ENCODE assay signal across 8 cellular contexts in genomic region chr13:96822900-96823299, GRCh38.
DNase-seq lines count a peak whose midpoint lies in the region; ATAC-seq, FAIRE-seq and TF ChIP-seq lines count a peak whose summit lies in the region.

No MANE protein-coding gene starts in this region.

- no peak overlapping the region for H3K27ac ChIP-seq in brain microvascular endothelial cell

- ATAC-seq in HG03135 (IDR thresholded peaks at IDR 0.05; ENCODE audit: unreplicated experiment) (no peak), GM18517 (IDR thresholded peaks at IDR 0.05; ENCODE audit: unreplicated experiment) (no peak), GM21576 (IDR thresholded peaks at IDR 0.05; ENCODE audit: unreplicated experiment) (no peak)

- no peak overlapping the region for H3K4me3 Mint-ChIP-seq in neural crest cell

- DNase-seq in GM13977 (ENCODE audit: low spot score) (no peak), brain microvascular endothelial cell (no peak), neural crest cell (ENCODE audit: low read depth, low spot score) (no peak), RCC 7860 (ENCODE audit: low spot score) (no peak)

- no peak for FAIRE-seq in RCC 7860 (lab: Jason Lieb, UNC)

- TF ChIP-seq CTCF in GM13977 (IDR thresholded peaks at IDR 0.05; ENCODE audit: extremely low read depth, insufficient read depth, missing control alignments) (peak; percentile 39), brain microvascular endothelial cell (IDR thresholded peaks at IDR 0.05; ENCODE audit: low read depth, low read length, missing control alignments) (peak; percentile 48), neural crest cell (conservative IDR thresholded peaks at IDR 0.05) (peak; percentile 56)

- TF ChIP-seq EP300 in Ishikawa (IDR thresholded peaks at IDR 0.05; ENCODE audit: borderline replicate concordance), result no peak

- H3K4me3 ChIP-seq in brain microvascular endothelial cell (ENCODE audit: low read depth, low read length), result no peak overlapping the region

- no peaks in the 10 kb centered on the region for H3K27me3 Mint-ChIP-seq in neural crest cell (ENCODE audit: low read depth)

- no peaks in the 10 kb centered on the region for H3K4me1 Mint-ChIP-seq in neural crest cell

- peak; percentile 49 for TF ChIP-seq RAD21 in Ishikawa (IDR thresholded peaks at IDR 0.05; ENCODE audit: low read depth)

- in situ Hi-C loops in GM13977 (cut with MboI; ENCODE audit: low pct_unique_long_range_greater_than_20kb, low sequenced_read_pairs, unreplicated experiment) (no loop called here), brain microvascular endothelial cell (cut with HindIII; ENCODE audit: low pct_ligation_motif_present, low sequenced_read_pairs) (no loop called here)

- no peaks in the 10 kb centered on the region for H3K27me3 ChIP-seq in brain microvascular endothelial cell (replicated peaks)

- no peaks in the 10 kb centered on the region for H3K36me3 Mint-ChIP-seq in neural crest cell (ENCODE audit: low read depth)

- no peaks in the 10 kb centered on the region for H3K9me3 Mint-ChIP-seq in neural crest cell

- no peaks in the 10 kb centered on the region for H3K36me3 ChIP-seq in brain microvascular endothelial cell (replicated peaks)

- H3K27ac Mint-ChIP-seq in neural crest cell (ENCODE audit: unreplicated experiment), result no peak overlapping the region

TF ChIP-seq in Ishikawa, 13 proteins besides CTCF, POLR2A, EP300 and RAD21:
- TF ChIP-seq YY1 (IDR thresholded peaks at IDR 0.05; ENCODE audit: low read depth) (peak; percentile 37; the same call in 1 of the 2 replicates), FOXM1 (IDR thresholded peaks at IDR 0.05; ENCODE audit: borderline replicate concordance, low read depth) (no peak), TCF12 (IDR thresholded peaks at IDR 0.05; ENCODE audit: low read depth) (no peak)
